In the genomic region with DNA sequence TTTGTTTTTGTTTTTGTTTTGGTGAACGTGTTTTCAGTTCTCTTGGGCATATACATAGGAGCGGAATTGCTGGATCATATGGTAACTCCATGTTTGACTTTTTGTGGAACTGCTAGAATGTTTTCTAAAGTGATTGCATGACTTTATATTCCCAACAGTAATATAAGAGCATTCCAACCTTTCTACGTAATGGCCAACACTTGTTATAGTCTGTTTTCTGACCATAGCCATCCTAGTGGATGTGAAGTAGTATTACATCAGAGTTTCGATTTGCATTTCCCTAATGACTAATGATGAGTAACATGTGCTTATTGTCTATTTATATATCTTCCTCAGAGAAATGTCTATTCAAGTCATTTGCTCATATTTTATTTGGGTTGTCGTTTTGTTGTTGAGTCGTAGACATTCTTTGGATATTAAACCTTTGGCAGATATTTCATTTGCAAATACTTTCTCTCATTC, we compare ENCODE assay signal across 15 cellular contexts.
DNase-seq lines count a peak whose midpoint lies in the region; ATAC-seq and TF ChIP-seq lines count a peak whose summit lies in the region.
"Had no signal": no experiment of that assay in that cellular context is flagged by ENCODE, and none has a peak within 500 bp of the region (broad histone marks: within the 10 kb centered on the region; RNA-seq: fewer than 3 reads in every experiment).

No MANE protein-coding gene starts in this region.

- H3K4me3 Mint-ChIP-seq in Calu3 (ENCODE audit: low read depth, unreplicated experiment), result no peak overlapping the region
- H3K4me3 Mint-ChIP-seq: activated CD4-positive, alpha-beta T cell treated with anti-CD3 and anti-CD28 coated beads, Interleukin-2, amount 10 ng/mL, durations not matched to agents 24 days and 14 days; brain had no signal

- H3K27me3 Mint-ChIP-seq in Calu3 (ENCODE audit: unreplicated experiment), result no peaks in the 10 kb centered on the region
- H3K27me3 Mint-ChIP-seq: brain had no signal

- H3K9me3 ChIP-seq in AG04450 (ENCODE audit: control insufficient read depth, insufficient read depth, low read length), result peaks cover 3% of the 10 kb centered on the region; the same call in 1 of the 2 replicates

- peaks cover 10% of the 10 kb centered on the region for H3K9me3 Mint-ChIP-seq in Calu3 (ENCODE audit: low read depth, unreplicated experiment)

- POLR2A ChIA-PET in AG04450 (lab: Yijun Ruan, JAX), result no interaction called here

- H3K27me3 ChIP-seq in AG04450 (ENCODE audit: control insufficient read depth, insufficient read depth, low read length), result no peaks in the 10 kb centered on the region
- H3K27me3 ChIP-seq: BLaER1 treated with 17β-estradiol and CSF1 and Interleukin-3, amounts not matched to agents 10 nM and 100 nM had no signal

- BruUV-seq in Calu3 (replicated peaks; lab: Mats Ljungman, UMichigan), result no TSS peak

- no peaks in the 10 kb centered on the region for H3K36me3 Mint-ChIP-seq in Calu3 (ENCODE audit: insufficient read depth, unreplicated experiment)
- H3K36me3 Mint-ChIP-seq: brain had no signal

- ATAC-seq in SK-N-SH treated with all-trans-retinoic acid at 6 μM for 48 hours, result no peak

- DNase-seq in AG04450 (ENCODE audit: low read depth, low spot score), result no peak
- DNase-seq in HFF-Myc (ENCODE audit: extremely low read depth, low read depth), result peak; percentile 25
- peak; percentile 33 for DNase-seq in fibroblast of the aortic adventitia (ENCODE audit: low read depth)
- DNase-seq in Calu3, result no peak
- no peak for DNase-seq in stimulated activated naive CD4-positive, alpha-beta T cell (lab: John Stamatoyannopoulos, UW)
- DNase-seq in mucosa of gallbladder (ENCODE audit: low spot score), result no peak
- no peak for DNase-seq in UCSD-AML1 (lab: John Stamatoyannopoulos, UW; ENCODE audit: unreplicated experiment)
- DNase-seq: activated CD4-positive, alpha-beta T cell treated with anti-CD3 and anti-CD28 coated beads, Interleukin-2, amount 10 ng/mL, durations not matched to agents 24 days and 14 days; NCI-H2081; stimulated activated naive CD4-positive, alpha-beta T cell treated with Interleukin-2 at 50 U/mL for 16 hours; T-helper 1 cell had no signal

- H3K4me3 ChIP-seq in AG04450 (ENCODE audit: low read depth, low read length), result no peak overlapping the region
- no peak overlapping the region for H3K4me3 ChIP-seq in HFF-Myc (replicated peaks; ENCODE audit: low read depth, low read length)
- H3K4me3 ChIP-seq in fibroblast of the aortic adventitia (ENCODE audit: low read depth, low read length), result no peak overlapping the region
- H3K4me3 ChIP-seq: BLaER1 treated with 17β-estradiol and CSF1 and Interleukin-3, amounts not matched to agents 10 nM and 100 nM had no signal

- H3K4me1 Mint-ChIP-seq in Calu3 (ENCODE audit: low read depth, unreplicated experiment), result peaks cover 29% of the 10 kb centered on the region

- CTCF ChIA-PET in AG04450 (lab: Charles Lee), result no interaction called here
- CTCF ChIA-PET in Calu3 (lab: Charles Lee), result no interaction called here

- H3K27ac ChIP-seq in AG04450 (ENCODE audit: low read depth, low read length), result no peak overlapping the region
- H3K27ac ChIP-seq: BLaER1 treated with 17β-estradiol and CSF1 and Interleukin-3, amounts not matched to agents 10 nM and 100 nM had no signal

- TF ChIP-seq CTCF in AG04450 (IDR thresholded peaks at IDR 0.05; ENCODE audit: low read depth, low read length) (peak; percentile 27; the same call in 1 of the 2 replicates), HFF-Myc (IDR thresholded peaks at IDR 0.05; ENCODE audit: low read depth, low read length, missing control alignments) (no peak), fibroblast of the aortic adventitia (IDR thresholded peaks at IDR 0.05; ENCODE audit: insufficient read depth, low read length) (peak; percentile 35), Calu3 (IDR thresholded peaks at IDR 0.05; ENCODE audit: unreplicated experiment) (no peak)

- no peak overlapping the region for H3K27ac Mint-ChIP-seq in Calu3 (ENCODE audit: unreplicated experiment)
- H3K27ac Mint-ChIP-seq: activated CD4-positive, alpha-beta T cell treated with anti-CD3 and anti-CD28 coated beads, Interleukin-2, amount 10 ng/mL, durations not matched to agents 24 days and 14 days; activated T-helper 2 cell treated with anti-CD3 and anti-CD28 coated beads, Interferon-gamma antibody, Interleukin-2, Interleukin-4, amounts not matched to agents 10 μg/mL and 5 μg/mL and 100 μg/mL, durations not matched to agents 14 hours and 24 hours and 36 hours; brain had no signal

- intact Hi-C loops in Calu3 (cut with micrococcal nuclease; ENCODE audit: unreplicated experiment), result no loop called here

TF ChIP-seq in SK-N-SH treated with all-trans-retinoic acid at 6 μM for 48 hours, 23 proteins besides CTCF, POLR2A, EP300 and RAD21:
- TF ChIP-seq ZNF565 (CRISPR knock-in tag; conservative IDR thresholded peaks at IDR 0.05; ENCODE audit: low read depth) (no peak), ZNF8 (CRISPR knock-in tag; IDR thresholded peaks at IDR 0.05) (peak; percentile 95)

Comparison
In these comparisons a context has a peak if more than half of its experiments do, and no peak if none do; other contexts are left out.
1. DNase-seq: peak in HFF-Myc (single experiment) and fibroblast of the aortic adventitia (single experiment); none in AG04450 (single experiment), Calu3 (single experiment), stimulated activated naive CD4-positive, alpha-beta T cell (0 of 6), mucosa of gallbladder (single experiment) and UCSD-AML1 (single experiment).
2. CTCF ChIP-seq: peak in AG04450 (single experiment) and fibroblast of the aortic adventitia (single experiment); none in HFF-Myc (single experiment) and Calu3 (single experiment).